In genomic region chr9:89811356-89811755, GRCh38 we compare ENCODE assay signal across 22 cellular contexts.
"Had no signal": no experiment of that assay in that cellular context is flagged by ENCODE, and none has a peak within 500 bp of the region (broad histone marks: within the 10 kb centered on the region; RNA-seq: fewer than 3 reads in every experiment).

No MANE protein-coding gene starts in this region.

- H3K9me3 ChIP-seq: breast epithelium had no signal

- H3K4me1 ChIP-seq: breast epithelium had no signal

- FAIRE-seq: TTC549 had no signal

- H3K4me3 ChIP-seq: breast epithelium had no signal

- ATAC-seq: activated T-cell treated with anti-CD3 and anti-CD28 coated beads, Interleukin-2, amount 50 U/mL, for 72 hours; T-helper 17 cell had no signal

- H3K36me3 ChIP-seq: breast epithelium had no signal

- H3K4me3 Mint-ChIP-seq: activated B cell treated with CpG ODN at 0.5 μM for 24 hours; activated CD4-positive, alpha-beta memory T cell treated with anti-CD3 and anti-CD28 coated beads for 36 hours; activated CD4-positive, alpha-beta T cell treated with anti-CD3 and anti-CD28 coated beads, Interleukin-2, amount 10 ng/mL, durations not matched to agents 7 days and 5 days; activated naive CD4-positive, alpha-beta T cell treated with anti-CD3 and anti-CD28 coated beads, Interleukin-2, amount 50 U/mL, for 24 hours; activated T-cell treated with anti-CD3 and anti-CD28 coated beads, Interleukin-2, amount 50 U/mL, for 72 hours; T-helper 17 cell had no signal

- DNase-seq: activated B cell treated with CpG ODN at 0.5 μM for 24 hours; activated CD4-positive, alpha-beta memory T cell treated with anti-CD3 and anti-CD28 coated beads for 36 hours; activated CD4-positive, alpha-beta T cell treated with anti-CD3 and anti-CD28 coated beads for 1 hour; activated CD4-positive, alpha-beta T cell treated with anti-CD3 and anti-CD28 coated beads, Interleukin-2, amount 10 ng/mL, durations not matched to agents 7 days and 5 days; activated naive CD4-positive, alpha-beta T cell; activated T-cell treated with anti-CD3 and anti-CD28 coated beads, Interleukin-2, amount 50 U/mL, for 72 hours; aorta; Karpas-422; MM.1S; NCI-H1105; NCI-H1436 treated with DMSO at 0.1 percent for 48 hours; NCI-H1930; NCI-H2171; NCI-H2227 treated with DMSO at 0.1 percent for 48 hours; NCI-H446 treated with DMSO at 0.1 percent for 48 hours; NCI-H526 treated with DMSO at 0.1 percent for 48 hours; SIG-M5; T-helper 17 cell; T1000 had no signal

- H3K9me3 Mint-ChIP-seq: activated B cell treated with CpG ODN at 0.5 μM for 24 hours; activated CD4-positive, alpha-beta memory T cell treated with anti-CD3 and anti-CD28 coated beads for 36 hours; activated CD4-positive, alpha-beta T cell treated with anti-CD3 and anti-CD28 coated beads, Interleukin-2, amount 10 ng/mL, durations not matched to agents 7 days and 5 days; activated naive CD4-positive, alpha-beta T cell treated with anti-CD3 and anti-CD28 coated beads, Interleukin-2, amount 50 U/mL, for 24 hours; activated T-cell treated with anti-CD3 and anti-CD28 coated beads, Interleukin-2, amount 50 U/mL, for 72 hours had no signal

- H3K27ac Mint-ChIP-seq: activated B cell treated with CpG ODN at 0.5 μM for 24 hours; activated CD4-positive, alpha-beta memory T cell treated with anti-CD3 and anti-CD28 coated beads for 36 hours; activated CD4-positive, alpha-beta T cell treated with anti-CD3 and anti-CD28 coated beads, Interleukin-2, amount 10 ng/mL, durations not matched to agents 7 days and 5 days; activated T-cell treated with anti-CD3 and anti-CD28 coated beads, Interleukin-2, amount 50 U/mL, for 72 hours; T-helper 17 cell had no signal

- H3K36me3 Mint-ChIP-seq: activated CD4-positive, alpha-beta memory T cell treated with anti-CD3 and anti-CD28 coated beads for 36 hours; activated naive CD4-positive, alpha-beta T cell treated with anti-CD3 and anti-CD28 coated beads, Interleukin-2, amount 50 U/mL, for 24 hours had no signal

- H3K27ac ChIP-seq: breast epithelium had no signal

- H3K27me3 Mint-ChIP-seq: activated B cell treated with CpG ODN at 0.5 μM for 24 hours; activated CD4-positive, alpha-beta memory T cell treated with anti-CD3 and anti-CD28 coated beads for 36 hours; activated naive CD4-positive, alpha-beta T cell treated with anti-CD3 and anti-CD28 coated beads, Interleukin-2, amount 50 U/mL, for 24 hours had no signal
